In the genomic region with DNA sequence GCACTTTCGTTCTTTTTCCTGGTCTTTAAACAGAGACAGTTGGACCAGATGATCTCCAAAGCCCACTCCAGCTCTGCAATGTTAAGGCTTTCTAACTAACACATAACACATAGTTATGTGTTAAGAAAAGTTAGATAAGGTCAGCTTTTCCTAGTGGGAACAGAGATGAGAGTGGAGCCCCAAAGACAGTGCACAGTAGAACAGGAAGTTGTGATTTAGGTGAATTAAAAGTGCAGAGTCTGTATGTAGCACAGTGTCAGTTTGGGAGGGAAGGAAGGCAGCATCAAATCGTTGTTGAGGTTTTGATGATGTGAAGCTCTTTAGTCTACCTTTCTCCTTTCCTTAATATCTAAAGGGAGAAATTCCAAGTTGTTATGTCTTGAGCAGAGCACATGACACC, we compare ENCODE assay signal across 19 cellular contexts. TPM values are rescaled to one million over a fixed set of nuclear protein-coding genes. Genes with fewer than 3 reads are reported as not detected.
DNase-seq lines count a peak whose midpoint lies in the region; ATAC-seq, FAIRE-seq and TF ChIP-seq lines count a peak whose summit lies in the region.
"Had no signal": no experiment of that assay in that cellular context is flagged by ENCODE, and none has a peak within 500 bp of the region (broad histone marks: within the 10 kb centered on the region; RNA-seq: fewer than 3 reads in every experiment).

No MANE protein-coding gene starts in this region.

- peak overlapping the region; percentile 29 for H3K27ac Mint-ChIP-seq in T-helper 2 cell treated with Interferon-gamma antibody and Interleukin-4, amounts not matched to agents 5 μg/mL and 100 μg/mL, for 36 hours
- peak overlapping the region; percentile 65 for H3K27ac Mint-ChIP-seq in T-helper 17 cell
- peak overlapping the region; percentile 84 to 94 for H3K27ac Mint-ChIP-seq in natural killer cell treated with Interleukin-12 subunit alpha and Interleukin-12 subunit beta and Interleukin-15 and Interleukin-18, amount 100 ng/mL, for 72 hours

- peaks cover 21% of the 10 kb centered on the region for H3K4me1 Mint-ChIP-seq in T-helper 2 cell treated with Interferon-gamma antibody and Interleukin-4, amounts not matched to agents 5 μg/mL and 100 μg/mL, for 36 hours (ENCODE audit: low read depth)
- peaks cover 34% of the 10 kb centered on the region for H3K4me1 Mint-ChIP-seq in T-helper 17 cell
- peaks cover 39 to 46% of the 10 kb centered on the region in 2 donors for H3K4me1 Mint-ChIP-seq in natural killer cell treated with Interleukin-12 subunit alpha and Interleukin-12 subunit beta and Interleukin-15 and Interleukin-18, amount 100 ng/mL, for 72 hours (ENCODE audit: low read depth in 2 of 2)

- no peak for DNase-seq in T-helper 2 cell treated with Interferon-gamma antibody and Interleukin-4, amounts not matched to agents 5 μg/mL and 100 μg/mL, for 36 hours (ENCODE audit: low spot score)
- DNase-seq in T-helper 2 cell (no peak), GM12891 (ENCODE audit: insufficient read length, low spot score) (no peak), T-helper 17 cell (no peak), SHP77 (lab: John Stamatoyannopoulos, UW) (no peak)
- no peak for DNase-seq in natural killer cell treated with Interleukin-12 subunit alpha and Interleukin-12 subunit beta and Interleukin-15 and Interleukin-18, amount 100 ng/mL, for 72 hours (ENCODE audit: low spot score)
- DNase-seq: COR-L47, DMS 273 treated with DMSO at 0.1 percent for 48 hours, HCEC 1CT, NCI-H1436, NCI-H1930, NCI-H345, NCI-H526, PC-3 had no signal

- peaks cover 14% of the 10 kb centered on the region for H3K36me3 Mint-ChIP-seq in T-helper 2 cell treated with Interferon-gamma antibody and Interleukin-4, amounts not matched to agents 5 μg/mL and 100 μg/mL, for 36 hours (ENCODE audit: low read depth)
- peaks cover 9% of the 10 kb centered on the region for H3K36me3 Mint-ChIP-seq in T-helper 17 cell (ENCODE audit: low read depth)
- H3K36me3 Mint-ChIP-seq in natural killer cell treated with Interleukin-12 subunit alpha and Interleukin-12 subunit beta and Interleukin-15 and Interleukin-18, amount 100 ng/mL, for 72 hours = peaks cover 10% of the 10 kb centered on the region

- H3K9me3 Mint-ChIP-seq in T-helper 2 cell treated with Interferon-gamma antibody and Interleukin-4, amounts not matched to agents 5 μg/mL and 100 μg/mL, for 36 hours = no peaks in the 10 kb centered on the region
- peaks cover 4% of the 10 kb centered on the region for H3K9me3 Mint-ChIP-seq in natural killer cell treated with Interleukin-12 subunit alpha and Interleukin-12 subunit beta and Interleukin-15 and Interleukin-18, amount 100 ng/mL, for 72 hours
- H3K9me3 Mint-ChIP-seq: CD14-positive monocyte had no signal

- H3K4me3 Mint-ChIP-seq in T-helper 2 cell treated with Interferon-gamma antibody and Interleukin-4, amounts not matched to agents 5 μg/mL and 100 μg/mL, for 36 hours = no peak overlapping the region
- no peak overlapping the region for H3K4me3 Mint-ChIP-seq in T-helper 17 cell
- peak overlapping the region; percentile 67 for H3K4me3 Mint-ChIP-seq in natural killer cell treated with Interleukin-12 subunit alpha and Interleukin-12 subunit beta and Interleukin-15 and Interleukin-18, amount 100 ng/mL, for 72 hours
- H3K4me3 Mint-ChIP-seq: CD14-positive monocyte had no signal

- no peaks in the 10 kb centered on the region for H3K27me3 Mint-ChIP-seq in T-helper 2 cell treated with Interferon-gamma antibody and Interleukin-4, amounts not matched to agents 5 μg/mL and 100 μg/mL, for 36 hours (ENCODE audit: low read depth)
- no peaks in the 10 kb centered on the region for H3K27me3 Mint-ChIP-seq in T-helper 17 cell
- no peaks in the 10 kb centered on the region for H3K27me3 Mint-ChIP-seq in natural killer cell treated with Interleukin-12 subunit alpha and Interleukin-12 subunit beta and Interleukin-15 and Interleukin-18, amount 100 ng/mL, for 72 hours

- FAIRE-seq in GM12891 (lab: Jason Lieb, UNC) = peak; percentile 56
- FAIRE-seq: G401.6, K562 had no signal

- no peak for TF ChIP-seq POLR2A in GM12891 (IDR thresholded peaks at IDR 0.05; ENCODE audit: low read depth, low read length)

- H3K9me3 ChIP-seq in T-helper 17 cell (ENCODE audit: control insufficient read depth, low read length, poor library complexity, severe bottlenecking) = no peaks in the 10 kb centered on the region

- no peak for ATAC-seq in T-helper 17 cell
- peak in 1 of 2 donors; percentile 54 for ATAC-seq in natural killer cell treated with Interleukin-12 subunit alpha and Interleukin-12 subunit beta and Interleukin-15 and Interleukin-18, amount 100 ng/mL, for 72 hours
- no peak for ATAC-seq in HG03342 (IDR thresholded peaks at IDR 0.05; ENCODE audit: unreplicated experiment)
- ATAC-seq in GM21723 (IDR thresholded peaks at IDR 0.05; ENCODE audit: unreplicated experiment) = no peak
- ATAC-seq: K562, PC-3 had no signal

TF ChIP-seq in GM12891, 5 proteins besides CTCF, POLR2A, EP300 and RAD21:
- TF ChIP-seq POU2F2 (IDR thresholded peaks at IDR 0.05; ENCODE audit: low read depth, low read length) (no peak), PAX5 (IDR thresholded peaks at IDR 0.05; ENCODE audit: insufficient read depth, low read length, severe bottlenecking) (no peak), POLR2AphosphoS5 (IDR thresholded peaks at IDR 0.05; ENCODE audit: low read depth, low read length) (no peak), TAF1 (IDR thresholded peaks at IDR 0.05; ENCODE audit: low read depth, low read length) (no peak), SPI1 (IDR thresholded peaks at IDR 0.05; ENCODE audit: low read depth, low read length) (no peak)
TF ChIP-seq in GM12891: peak in this region for 0.

RNA-seq across cellular contexts. Expression of a gene that starts 31.7 kb away (rescaled TPM):
- polyA plus RNA-seq in GM12891 (2012; ENCODE audit: low read depth, missing spikeins) = 28.3 TPM
- total RNA-seq in T-helper 17 cell = 10 to 100 TPM; 42.5 to 43.6 TPM
- total RNA-seq in natural killer cell treated with Interleukin-12 subunit alpha and Interleukin-12 subunit beta and Interleukin-15 and Interleukin-18, amount 100 ng/mL, for 72 hours = 10 to 100 TPM; 45.0 to 60.4 TPM

RNA-seq across cellular contexts. Expression of a gene that starts 32.2 kb away (rescaled TPM):
- polyA plus RNA-seq in GM12891 (2012; ENCODE audit: low read depth, missing spikeins) = 32.3 TPM
- total RNA-seq in T-helper 17 cell = 10 to 100 TPM; 37.7 to 41.7 TPM
- total RNA-seq in natural killer cell treated with Interleukin-12 subunit alpha and Interleukin-12 subunit beta and Interleukin-15 and Interleukin-18, amount 100 ng/mL, for 72 hours = 10 to 100 TPM; 64.3 to 91.5 TPM

Comparison
In these comparisons a context has a peak if more than half of its experiments do, and no peak if none do; other contexts are left out.
1. H3K27ac Mint-ChIP-seq: peak in every context shown above with its lines; median percentile 89 in natural killer cell treated with Interleukin-12 subunit alpha and Interleukin-12 subunit beta and Interleukin-15 and Interleukin-18, amount 100 ng/mL, for 72 hours; 65 in T-helper 17 cell; 29 in T-helper 2 cell treated with Interferon-gamma antibody and Interleukin-4, amounts not matched to agents 5 μg/mL and 100 μg/mL, for 36 hours.